Comparison of ENCODE assay signal across 17 cellular contexts in genomic region chr1:30905403-30905802, GRCh38. TPM values are rescaled to one million over a fixed set of nuclear protein-coding genes. Genes with fewer than 3 reads are reported as not detected.
A peak's percentile ranks its signal among the peaks of the same experiment; 100 is the strongest.
DNase-seq lines count a peak whose midpoint lies in the region; ATAC-seq, FAIRE-seq and TF ChIP-seq lines count a peak whose summit lies in the region.
"Had no signal": no experiment of that assay in that cellular context is flagged by ENCODE, and none has a peak within 500 bp of the region (broad histone marks: within the 10 kb centered on the region; RNA-seq: fewer than 3 reads in every experiment).

No MANE protein-coding gene starts in this region.

- H3K4me1 ChIP-seq in A549 (peaks cover 39% of the 10 kb centered on the region), IMR-90 (ENCODE audit: control insufficient read depth, insufficient read depth, low read length) (peaks cover 45% of the 10 kb centered on the region)

- TF ChIP-seq EP300 in A549 (IDR thresholded peaks at IDR 0.05), result no peak

- no peak overlapping the region for H3K9ac ChIP-seq in IMR-90 (ENCODE audit: low read depth, low read length)

- no peaks in the 10 kb centered on the region for H3K9me3 Mint-ChIP-seq in neural crest cell
- H3K9me3 Mint-ChIP-seq: GM23338 had no signal

- H4K91ac ChIP-seq in IMR-90 (ENCODE audit: insufficient read depth, low read depth, low read length), result no peak overlapping the region

- dilution Hi-C loops in IMR-90 (cut with HindIII; ENCODE audit: low sequenced_read_pairs, unreplicated experiment), result loop anchor here (25.0 kb wide), 1 partner anchor 93 kb away; no protein-coding TSS in a partner anchor

- peak overlapping the region; percentile 42 for H2AK5ac ChIP-seq in IMR-90 (ENCODE audit: low read depth, low read length)

- peak overlapping the region; percentile 35 for H2AK9ac ChIP-seq in IMR-90 (replicated peaks; ENCODE audit: low read depth, low read length, poor library complexity)

- H3K27ac Mint-ChIP-seq in neural crest cell (ENCODE audit: unreplicated experiment), result no peak overlapping the region

- H2BK20ac ChIP-seq in IMR-90 (ENCODE audit: low read depth, low read length), result peak overlapping the region; percentile 49; the same call in 1 of the 2 replicates

- FAIRE-seq in A549 (lab: Jason Lieb, UNC), result no peak
- FAIRE-seq: D721Med had no signal

- peaks cover 65% of the 10 kb centered on the region for H4K20me1 ChIP-seq in IMR-90 (ENCODE audit: insufficient read depth, low read length)

- WGBS in A549 (ENCODE audit: missing lambda C conversion rate), result 100% methylated on average over 1 of the region's 1 CpG
- no CpG with 5 or more reads among the region's 1 CpG for WGBS in IMR-90 (ENCODE audit: extremely low coverage in 2 of 2, insufficient read length in 1 of 2), 2 experiments

- no peak overlapping the region for H3K56ac ChIP-seq in IMR-90 (ENCODE audit: extremely low read depth, insufficient read depth, low read length)

- H3K4me2 ChIP-seq in A549, result no peak overlapping the region
- no peak overlapping the region; the same call in 1 of the 2 replicates for H3K4me2 ChIP-seq in IMR-90 (ENCODE audit: low read depth, low read length)
- H3K4me2 ChIP-seq: PC-9 had no signal

- POLR2A ChIA-PET in A549 (lab: Yijun Ruan, JAX), result no interaction called here
- POLR2A ChIA-PET in IMR-90 (lab: Charles Lee; ENCODE audit: unreplicated experiment), result no interaction called here

- in situ Hi-C loops in IMR-90 (cut with MboI; ENCODE audit: low sequenced_read_pairs), result no loop called here

- no peaks in the 10 kb centered on the region for H3K27me3 Mint-ChIP-seq in neural crest cell (ENCODE audit: low read depth)

- H3K4ac ChIP-seq in IMR-90 (ENCODE audit: low read depth, low read length), result peak overlapping the region; percentile 23; the same call in 1 of the 2 replicates

- peaks cover 31% of the 10 kb centered on the region; the same call in 1 of the 2 replicates for H3K9me1 ChIP-seq in IMR-90 (ENCODE audit: insufficient read depth, low read length)

- H3K4me3 ChIP-seq in A549 (no peak overlapping the region), IMR-90 (ENCODE audit: insufficient read depth, low read depth, low read length) (no peak overlapping the region), coronary artery (no peak overlapping the region)
- H3K4me3 ChIP-seq: GM23338, PC-9 had no signal

- no peaks in the 10 kb centered on the region for H3K27me3 ChIP-seq in IMR-90 (ENCODE audit: control insufficient read depth, insufficient read depth, low read length)

- H3K36me3 ChIP-seq in IMR-90 (ENCODE audit: control insufficient read depth, insufficient read depth, low read length), result no peaks in the 10 kb centered on the region

- intact Hi-C loops in IMR-90 (cut with micrococcal nuclease), result no loop called here

- no peak overlapping the region for H3K27ac ChIP-seq in A549
- no peak overlapping the region for H3K27ac ChIP-seq in IMR-90 (ENCODE audit: insufficient read depth, low read length)
- H3K27ac ChIP-seq in coronary artery, result peak overlapping the region; percentile 22 to 83
- H3K27ac ChIP-seq: PC-9 had no signal

- 0 out of 2 replicates have a peak overlapping the region, but pooled peaks have one; percentile 45 for H3K23ac ChIP-seq in IMR-90 (ENCODE audit: low read depth, low read length)

- no peak overlapping the region for H2BK15ac ChIP-seq in IMR-90 (ENCODE audit: low read depth, low read length)

- no TSS peak for BruUV-seq in IMR-90 (replicated peaks; lab: Mats Ljungman, UMichigan)

- no peak for DNase-seq in A549 (ENCODE audit: low read depth in 1 of 2, low spot score in 1 of 2)
- DNase-seq in IMR-90, result no peak
- no peak for DNase-seq in coronary artery (ENCODE audit: low spot score)
- DNase-seq in neural crest cell (ENCODE audit: low read depth, low spot score), result no peak
- DNase-seq in UCSD-AML1 (lab: John Stamatoyannopoulos, UW; ENCODE audit: unreplicated experiment), result no peak
- DNase-seq in NOMO-1 treated with dmso at 0.1 percent for 144 hours (lab: John Stamatoyannopoulos, UW; ENCODE audit: unreplicated experiment), result no peak
- DNase-seq: GF-D8, Kasumi-1, NCI-H1105 treated with DMSO at 0.1 percent for 48 hours, NCI-H187, NCI-H446, PC-9 had no signal

- H4K8ac ChIP-seq in IMR-90 (ENCODE audit: low read depth in 2 of 2, low read length in 2 of 2), result no peak overlapping the region

- H2BK5ac ChIP-seq in IMR-90 (ENCODE audit: low read depth, low read length, poor library complexity, severe bottlenecking), result no peak overlapping the region

- no peak overlapping the region for H2AFZ ChIP-seq in IMR-90 (replicated peaks; ENCODE audit: low read length, poor library complexity)
- H2AFZ ChIP-seq: GM23338, PC-9 had no signal

- H4K5ac ChIP-seq in IMR-90 (ENCODE audit: low read depth, low read length), result no peak overlapping the region

- CTCF ChIA-PET in A549 (lab: Yijun Ruan, JAX) (interaction anchor here (0.9 to 5.8 kb wide), 4 partner anchors 103 to 186 kb away, joined by 3 to 83 read pairs (median 6); no protein-coding TSS in a partner anchor), IMR-90 (lab: Yijun Ruan, JAX) (interaction anchor here (2.3 kb wide), 1 partner anchor 104 kb away, joined by 14 read pairs; no protein-coding TSS in a partner anchor)

- TF ChIP-seq CTCF in A549 (IDR thresholded peaks at IDR 0.05) (no peak), IMR-90 (conservative IDR thresholded peaks at IDR 0.05; ENCODE audit: low read depth, low read length) (no peak), coronary artery (IDR thresholded peaks at IDR 0.05) (no peak), neural crest cell (conservative IDR thresholded peaks at IDR 0.05) (no peak)

- no peak overlapping the region for H2BK120ac ChIP-seq in IMR-90 (ENCODE audit: low read depth, low read length)

- ATAC-seq in A549 (no peak), IMR-90 (ENCODE audit: low read depth) (no peak), GM18520 (IDR thresholded peaks at IDR 0.05; ENCODE audit: unreplicated experiment) (no peak), GM21526 (IDR thresholded peaks at IDR 0.05; ENCODE audit: low FRiP score, unreplicated experiment) (no peak)
- ATAC-seq: GM23338, Right ventricle myocardium inferior had no signal

- H3K9me3 ChIP-seq in A549 (no peaks in the 10 kb centered on the region), IMR-90 (ENCODE audit: control insufficient read depth, insufficient read depth, low read length) (no peaks in the 10 kb centered on the region)

- peak overlapping the region; percentile 87 for H3K4me3 Mint-ChIP-seq in neural crest cell
- H3K4me3 Mint-ChIP-seq: GM23338 had no signal

- TF ChIP-seq RAD21 in A549 (conservative IDR thresholded peaks at IDR 0.05 in 1 of 2, IDR thresholded peaks at IDR 0.05 in 1 of 2) (no peak), IMR-90 (IDR thresholded peaks at IDR 0.05; ENCODE audit: low read length) (no peak)

- H3K18ac ChIP-seq in IMR-90 (ENCODE audit: low read depth, low read length), result no peak overlapping the region

- peak overlapping the region; percentile 42; the same call in 1 of the 2 replicates for H3K14ac ChIP-seq in IMR-90 (replicated peaks; ENCODE audit: low read depth, low read length)

- TF ChIP-seq POLR2A in A549 (IDR thresholded peaks at IDR 0.05; ENCODE audit: low read length), result no peak
- TF ChIP-seq POLR2A in IMR-90 (IDR thresholded peaks at IDR 0.05; ENCODE audit: low read depth, low read length), result no peak

- H3K79me1 ChIP-seq in IMR-90 (ENCODE audit: low read depth in 1 of 2, low read length in 2 of 2), result peaks cover 54 to 77% of the 10 kb centered on the region in 2 experiments

- H3K36me3 Mint-ChIP-seq in neural crest cell (ENCODE audit: low read depth), result no peaks in the 10 kb centered on the region

- H3K4me1 Mint-ChIP-seq in neural crest cell, result peaks cover 55% of the 10 kb centered on the region

TF ChIP-seq in A549, 52 proteins besides CTCF, POLR2A, EP300 and RAD21 (continues in another document):
- no peak for TF ChIP-seq CBX2 (IDR thresholded peaks at IDR 0.05; ENCODE audit: borderline replicate concordance, low read depth)
- no peak for TF ChIP-seq ZSCAN20 (CRISPR knock-in tag; IDR thresholded peaks at IDR 0.05)
- TF ChIP-seq HEYL (CRISPR knock-in tag; IDR thresholded peaks at IDR 0.05), result no peak
- peak; percentile 4 for TF ChIP-seq ZFP36 (IDR thresholded peaks at IDR 0.05; ENCODE audit: borderline replicate concordance, partially characterized antibody)
- TF ChIP-seq, protein P1, sequence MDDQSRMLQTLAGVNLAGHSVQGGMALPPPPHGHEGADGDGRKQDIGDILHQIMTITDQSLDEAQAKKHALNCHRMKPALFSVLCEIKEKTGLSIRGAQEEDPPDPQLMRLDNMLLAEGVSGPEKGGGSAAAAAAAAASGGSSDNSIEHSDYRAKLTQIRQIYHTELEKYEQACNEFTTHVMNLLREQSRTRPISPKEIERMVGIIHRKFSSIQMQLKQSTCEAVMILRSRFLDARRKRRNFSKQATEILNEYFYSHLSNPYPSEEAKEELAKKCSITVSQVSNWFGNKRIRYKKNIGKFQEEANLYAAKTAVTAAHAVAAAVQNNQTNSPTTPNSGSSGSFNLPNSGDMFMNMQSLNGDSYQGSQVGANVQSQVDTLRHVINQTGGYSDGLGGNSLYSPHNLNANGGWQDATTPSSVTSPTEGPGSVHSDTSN (IDR thresholded peaks at IDR 0.05), result no peak

TF ChIP-seq in IMR-90, 13 proteins besides CTCF, POLR2A, EP300 and RAD21:
- no peak for TF ChIP-seq ELK1 (IDR thresholded peaks at IDR 0.05; ENCODE audit: borderline replicate concordance, low read depth, low read length)
- TF ChIP-seq SMC3 (IDR thresholded peaks at IDR 0.05; ENCODE audit: low read depth, low read length), result no peak
- TF ChIP-seq CHD1 (IDR thresholded peaks at IDR 0.05; ENCODE audit: low read depth, low read length), result no peak
TF ChIP-seq in IMR-90: peak in this region for 0.

RNA-seq across cellular contexts. Expression of gene SDC3, which starts 3.2 kb away (rescaled TPM):
- polyA plus RNA-seq in A549 (2011; rRNA removed), result 2.0 and 4.1 TPM in 2 replicates
- 1.9 and 3.6 TPM in 2 replicates for polyA plus RNA-seq in A549 (2012; cell fraction: cytosol; rRNA removed)
- polyA plus RNA-seq in A549 (2012; cell fraction: nucleus; rRNA removed), result 4.6 and 7.6 TPM in 2 replicates
- 8.4 to 10.0 TPM (median 8.9 TPM) in 3 replicates for polyA plus RNA-seq in A549 (2017; fragmentation: RNase III; extraction: RNeasy Plus Mini Kit Qiagen cat#74134 plus additional on column Dnase treatment)
- 4.4 and 4.6 TPM in 2 replicates for polyA minus RNA-seq in A549 (2011; rRNA and poly(A)+ RNA removed)
- total RNA-seq in IMR-90 (2012; rRNA removed), result 13.1 and 14.2 TPM in 2 replicates
- 71.5 and 75.7 TPM in 2 replicates for polyA plus RNA-seq in IMR-90 (2012; rRNA removed)
- polyA plus RNA-seq in IMR-90 (2012; cell fraction: cytosol; rRNA removed), result 47.3 and 81.5 TPM in 2 replicates
- 36.2 and 50.9 TPM in 2 replicates for polyA plus RNA-seq in IMR-90 (2012; cell fraction: nucleus; rRNA removed; ENCODE audit: low replicate concordance)
- 116 and 129 TPM in 2 replicates for total RNA-seq in neural crest cell

Comparison
In these comparisons a context has a peak if more than half of its experiments do, and no peak if none do; other contexts are left out.
1. H3K27ac ChIP-seq: peak in coronary artery (2 of 2); none in A549 (0 of 2) and IMR-90 (single experiment).